9 cellular contexts compared by ENCODE assay signal in genomic region chr7:82319674-82320118, GRCh38.
DNase-seq lines count a peak whose midpoint lies in the region; ATAC-seq, FAIRE-seq and TF ChIP-seq lines count a peak whose summit lies in the region.
"Had no signal": no experiment of that assay in that cellular context is flagged by ENCODE, and none has a peak within 500 bp of the region (broad histone marks: within the 10 kb centered on the region; RNA-seq: fewer than 3 reads in every experiment).

No MANE protein-coding gene starts in this region.

- FAIRE-seq in frontal cortex (lab: Jason Lieb, UNC) = no peak
- FAIRE-seq: GM18507 had no signal

- peak; percentile 47 for DNase-seq in ELR (ENCODE audit: low read depth)
- DNase-seq in NCI-H748 (lab: John Stamatoyannopoulos, UW; ENCODE audit: unreplicated experiment) = peak; percentile 91
- peak; percentile 2 to 22 for DNase-seq in frontal cortex (ENCODE audit: low spot score in 2 of 2)
- DNase-seq in posterior cingulate gyrus = peak; percentile 37 to 96 (median 76)
- no peak for DNase-seq in activated CD8-positive, alpha-beta T cell treated with anti-CD3 and anti-CD28 coated beads for 36 hours
- no peak for DNase-seq in NOMO-1 treated with dmso at 0.1 percent for 144 hours (lab: John Stamatoyannopoulos, UW; ENCODE audit: unreplicated experiment)
- DNase-seq in 8988T = no peak

- no peaks in the 10 kb centered on the region for H3K36me3 Mint-ChIP-seq in activated CD8-positive, alpha-beta T cell treated with anti-CD3 and anti-CD28 coated beads for 36 hours (ENCODE audit: low read depth)

- POLR2A ChIA-PET in activated CD8-positive, alpha-beta T cell treated with anti-CD3 and anti-CD28 coated beads for 36 hours (lab: Charles Lee) = no interaction called here

- CTCF ChIA-PET in activated CD8-positive, alpha-beta T cell treated with anti-CD3 and anti-CD28 coated beads for 36 hours (lab: Charles Lee) = no interaction called here

- H3K9me3 Mint-ChIP-seq in activated CD8-positive, alpha-beta T cell treated with anti-CD3 and anti-CD28 coated beads for 36 hours = peaks cover 4% of the 10 kb centered on the region

- no peaks in the 10 kb centered on the region for H3K27me3 Mint-ChIP-seq in activated CD8-positive, alpha-beta T cell treated with anti-CD3 and anti-CD28 coated beads for 36 hours

- TF ChIP-seq CTCF in activated CD8-positive, alpha-beta T cell treated with anti-CD3 and anti-CD28 coated beads for 36 hours (IDR thresholded peaks at IDR 0.05) = no peak

- intact Hi-C loops in posterior cingulate gyrus (cut with DNase I) = no loop called here
- intact Hi-C loops in activated CD8-positive, alpha-beta T cell treated with anti-CD3 and anti-CD28 coated beads for 36 hours (cut with micrococcal nuclease) = no loop called here

- H3K27ac Mint-ChIP-seq in activated CD8-positive, alpha-beta T cell treated with anti-CD3 and anti-CD28 coated beads for 36 hours = no peak overlapping the region

- no peak for ATAC-seq in activated CD8-positive, alpha-beta T cell treated with anti-CD3 and anti-CD28 coated beads for 36 hours
- ATAC-seq in GM21360 (IDR thresholded peaks at IDR 0.05; ENCODE audit: unreplicated experiment) = no peak

- H3K4me1 Mint-ChIP-seq in activated CD8-positive, alpha-beta T cell treated with anti-CD3 and anti-CD28 coated beads for 36 hours (ENCODE audit: low read depth) = no peaks in the 10 kb centered on the region

- H3K4me3 Mint-ChIP-seq in activated CD8-positive, alpha-beta T cell treated with anti-CD3 and anti-CD28 coated beads for 36 hours = no peak overlapping the region

Comparison
In these comparisons a context has a peak if more than half of its experiments do, and no peak if none do; other contexts are left out.
1. DNase-seq: peak in ELR (single experiment), NCI-H748 (single experiment), frontal cortex (2 of 2) and posterior cingulate gyrus (10 of 10); none in activated CD8-positive, alpha-beta T cell treated with anti-CD3 and anti-CD28 coated beads for 36 hours (single experiment), NOMO-1 treated with dmso at 0.1 percent for 144 hours (single experiment) and 8988T (single experiment).